ENCODE assay signal across 18 cellular contexts in genomic region chr11:102527701-102528100, GRCh38. TPM values are rescaled to one million over a fixed set of nuclear protein-coding genes. Genes with fewer than 3 reads are reported as not detected.
"Had no signal": no experiment of that assay in that cellular context is flagged by ENCODE, and none has a peak within 500 bp of the region (broad histone marks: within the 10 kb centered on the region; RNA-seq: fewer than 3 reads in every experiment).

No MANE protein-coding gene starts in this region.

- H3K4me2 ChIP-seq: hepatocyte, neural progenitor cell had no signal

- ATAC-seq: body of pancreas; lower lobe of right lung; stimulated activated naive CD8-positive, alpha-beta T cell treated with anti-CD3 and anti-CD28 coated beads, Interleukin-15, amount 100 ng/mL, for 72 hours had no signal

- FAIRE-seq: kidney had no signal

- H3K4me1 Mint-ChIP-seq: neural progenitor cell had no signal

- H3K79me2 ChIP-seq: hepatocyte had no signal

- H3K27ac Mint-ChIP-seq: activated CD4-positive, alpha-beta T cell treated with anti-CD3 and anti-CD28 coated beads, Interleukin-2, amount 10 ng/mL, durations not matched to agents 7 days and 5 days; activated naive CD4-positive, alpha-beta T cell treated with anti-CD3 and anti-CD28 coated beads, Interleukin-2, amount 10 ng/mL, durations not matched to agents 7 days and 5 days; neural progenitor cell; stimulated activated naive CD8-positive, alpha-beta T cell treated with anti-CD3 and anti-CD28 coated beads, Interleukin-15, amount 100 ng/mL, for 72 hours had no signal

- H3K27me3 ChIP-seq: body of pancreas, hepatocyte, neural progenitor cell, ovary, testis had no signal

- H2AFZ ChIP-seq: hepatocyte, neural progenitor cell had no signal

- H3K9me3 ChIP-seq: body of pancreas, lower lobe of right lung, ovary, testis had no signal

- H3K36me3 ChIP-seq: lower lobe of right lung, neural progenitor cell, ovary had no signal

- H3K4me1 ChIP-seq: neural progenitor cell, testis had no signal

- H3K4me3 Mint-ChIP-seq: activated CD4-positive, alpha-beta T cell treated with anti-CD3 and anti-CD28 coated beads, Interleukin-2, amount 10 ng/mL, durations not matched to agents 7 days and 5 days; activated naive CD4-positive, alpha-beta T cell treated with anti-CD3 and anti-CD28 coated beads, Interleukin-2, amount 10 ng/mL, durations not matched to agents 7 days and 5 days; neural progenitor cell; stimulated activated naive CD8-positive, alpha-beta T cell treated with anti-CD3 and anti-CD28 coated beads, Interleukin-15, amount 100 ng/mL, for 72 hours had no signal

- H3K9me3 Mint-ChIP-seq: activated CD4-positive, alpha-beta T cell treated with anti-CD3 and anti-CD28 coated beads, Interleukin-2, amount 10 ng/mL, durations not matched to agents 7 days and 5 days; activated naive CD4-positive, alpha-beta T cell treated with anti-CD3 and anti-CD28 coated beads, Interleukin-2, amount 10 ng/mL, durations not matched to agents 7 days and 5 days; neural progenitor cell; stimulated activated naive CD8-positive, alpha-beta T cell treated with anti-CD3 and anti-CD28 coated beads, Interleukin-15, amount 100 ng/mL, for 72 hours had no signal

- H3K4me3 ChIP-seq: body of pancreas, hepatocyte, lower lobe of right lung, neural progenitor cell, ovary, testis had no signal

- DNase-seq: activated CD4-positive, alpha-beta T cell treated with anti-CD3 and anti-CD28 coated beads, Interleukin-2, amount 10 ng/mL, durations not matched to agents 7 days and 5 days; activated CD4-positive, CD25-positive, alpha-beta regulatory T cell; activated CD8-positive, alpha-beta memory T cell treated with anti-CD3 and anti-CD28 coated beads for 24 hours; activated naive CD4-positive, alpha-beta T cell treated with anti-CD3 and anti-CD28 coated beads, Interleukin-2, amount 10 ng/mL, durations not matched to agents 7 days and 5 days; body of pancreas; central memory CD4-positive, alpha-beta T cell; cortex of kidney; effector memory CD4-positive, alpha-beta T cell; kidney; lower lobe of right lung; midbrain; ovary; stimulated activated CD4-positive, alpha-beta T cell treated with anti-CD3 and anti-CD28 coated beads, Interleukin-4, amount 100 ng/mL, for 1 hour; stimulated activated naive CD8-positive, alpha-beta T cell treated with anti-CD3 and anti-CD28 coated beads, Interleukin-15, amount 100 ng/mL, for 72 hours; testis had no signal

- H3K36me3 Mint-ChIP-seq: activated naive CD4-positive, alpha-beta T cell treated with anti-CD3 and anti-CD28 coated beads, Interleukin-2, amount 10 ng/mL, durations not matched to agents 7 days and 5 days; neural progenitor cell had no signal

- H3K9ac ChIP-seq: neural progenitor cell had no signal

- H3K27ac ChIP-seq: body of pancreas, epithelial cell of prostate, hepatocyte, lower lobe of right lung, neural progenitor cell, ovary, testis had no signal

RNA-seq across cellular contexts. Expression of gene MMP7, which starts 2.8 kb away (rescaled TPM):
- total RNA-seq: activated CD4-positive, alpha-beta T cell treated with anti-CD3 and anti-CD28 coated beads, Interleukin-2, amount 10 ng/mL, durations not matched to agents 7 days and 5 days had no signal
